In the genomic region with DNA sequence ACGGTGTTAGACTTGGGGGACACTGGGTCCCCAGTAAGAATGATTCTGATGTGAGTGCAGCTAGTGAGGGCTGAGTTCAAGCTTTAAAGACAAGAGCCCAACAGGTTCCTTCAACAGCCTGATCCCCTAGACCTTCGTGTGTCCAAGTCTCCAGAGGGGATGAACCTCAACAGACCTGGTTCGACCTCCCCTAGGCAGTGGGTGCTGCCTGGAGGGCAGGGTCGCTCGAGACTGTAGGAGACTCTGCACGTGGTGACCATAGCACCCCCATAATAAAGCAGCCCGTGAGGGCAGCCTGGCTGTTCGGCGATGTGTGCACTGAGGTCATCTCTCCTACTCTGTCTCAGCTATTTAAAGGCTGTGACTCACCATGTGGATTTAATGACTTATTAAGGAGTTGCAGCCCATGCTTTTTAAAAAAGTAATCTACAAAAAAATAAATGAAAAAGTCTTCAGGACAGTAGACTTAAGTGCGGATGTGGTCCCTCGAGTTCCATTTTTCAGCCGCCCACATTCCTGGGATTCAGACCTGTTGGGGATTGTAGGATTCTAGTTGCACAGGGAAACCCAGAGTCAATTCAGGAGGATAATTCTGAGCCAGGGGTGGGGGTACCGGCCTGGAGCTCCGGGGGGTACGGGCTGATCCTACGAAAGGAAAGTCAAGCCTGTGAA, we compare ENCODE assay signal across 9 cellular contexts. TPM values are rescaled to one million over a fixed set of nuclear protein-coding genes. Genes with fewer than 3 reads are reported as not detected.
DNase-seq lines count a peak whose midpoint lies in the region.
"Had no signal": no experiment of that assay in that cellular context is flagged by ENCODE, and none has a peak within 500 bp of the region (broad histone marks: within the 10 kb centered on the region; RNA-seq: fewer than 3 reads in every experiment).

No MANE protein-coding gene starts in this region.

- intact Hi-C loops in activated CD4-positive, alpha-beta T cell treated with anti-CD3 and anti-CD28 coated beads, Interleukin-2, amount 10 ng/mL, durations not matched to agents 24 days and 14 days (cut with micrococcal nuclease): no loop called here

- peak; percentile 4 for DNase-seq in activated CD4-positive, alpha-beta T cell treated with anti-CD3 and anti-CD28 coated beads, Interleukin-2, amount 10 ng/mL, durations not matched to agents 7 days and 5 days
- DNase-seq in activated CD4-positive, alpha-beta T cell treated with anti-CD3 and anti-CD28 coated beads, Interleukin-2, amount 10 ng/mL, durations not matched to agents 24 days and 14 days: no peak
- DNase-seq in T1000 (lab: John Stamatoyannopoulos, UW) (peak; percentile 71), glomerular visceral epithelial cell (ENCODE audit: extremely low spot score) (peak; percentile 81), stromal cell of bone marrow (ENCODE audit: low read depth) (peak; percentile 79), amygdala (lab: John Stamatoyannopoulos, UW) (no peak), GM19238 (ENCODE audit: insufficient read length, low spot score) (no peak), DMS153 treated with DMSO at 0.1 percent for 48 hours (lab: John Stamatoyannopoulos, UW; ENCODE audit: unreplicated experiment) (no peak)

- no peak overlapping the region for H3K27ac Mint-ChIP-seq in activated CD4-positive, alpha-beta T cell treated with anti-CD3 and anti-CD28 coated beads, Interleukin-2, amount 10 ng/mL, durations not matched to agents 7 days and 5 days
- no peak overlapping the region for H3K27ac Mint-ChIP-seq in activated CD4-positive, alpha-beta T cell treated with anti-CD3 and anti-CD28 coated beads, Interleukin-2, amount 10 ng/mL, durations not matched to agents 24 days and 14 days
- H3K27ac Mint-ChIP-seq: stimulated activated effector memory CD8-positive, alpha-beta T cell treated with anti-CD3 and anti-CD28 coated beads, Interleukin-12 subunit alpha, Interleukin-12 subunit beta, amount 100 ng/mL, for 72 hours had no signal

- POLR2A ChIA-PET in activated CD4-positive, alpha-beta T cell treated with anti-CD3 and anti-CD28 coated beads, Interleukin-2, amount 10 ng/mL, durations not matched to agents 7 days and 5 days (lab: Charles Lee): no interaction called here

- H3K27me3 Mint-ChIP-seq in activated CD4-positive, alpha-beta T cell treated with anti-CD3 and anti-CD28 coated beads, Interleukin-2, amount 10 ng/mL, durations not matched to agents 7 days and 5 days: no peaks in the 10 kb centered on the region
- no peaks in the 10 kb centered on the region for H3K27me3 Mint-ChIP-seq in activated CD4-positive, alpha-beta T cell treated with anti-CD3 and anti-CD28 coated beads, Interleukin-2, amount 10 ng/mL, durations not matched to agents 24 days and 14 days

- CTCF ChIA-PET in activated CD4-positive, alpha-beta T cell treated with anti-CD3 and anti-CD28 coated beads, Interleukin-2, amount 10 ng/mL, durations not matched to agents 7 days and 5 days (lab: Charles Lee): interaction anchor here (0.7 kb wide), 1 partner anchor 20 kb away, joined by 3 read pairs; no protein-coding TSS in a partner anchor

- H3K4me3 Mint-ChIP-seq in activated CD4-positive, alpha-beta T cell treated with anti-CD3 and anti-CD28 coated beads, Interleukin-2, amount 10 ng/mL, durations not matched to agents 7 days and 5 days: no peak overlapping the region
- no peak overlapping the region for H3K4me3 Mint-ChIP-seq in activated CD4-positive, alpha-beta T cell treated with anti-CD3 and anti-CD28 coated beads, Interleukin-2, amount 10 ng/mL, durations not matched to agents 24 days and 14 days
- H3K4me3 Mint-ChIP-seq: stimulated activated effector memory CD8-positive, alpha-beta T cell treated with anti-CD3 and anti-CD28 coated beads, Interleukin-12 subunit alpha, Interleukin-12 subunit beta, amount 100 ng/mL, for 72 hours had no signal

- no peaks in the 10 kb centered on the region for H3K36me3 Mint-ChIP-seq in activated CD4-positive, alpha-beta T cell treated with anti-CD3 and anti-CD28 coated beads, Interleukin-2, amount 10 ng/mL, durations not matched to agents 7 days and 5 days (ENCODE audit: low read depth)
- no peaks in the 10 kb centered on the region for H3K36me3 Mint-ChIP-seq in activated CD4-positive, alpha-beta T cell treated with anti-CD3 and anti-CD28 coated beads, Interleukin-2, amount 10 ng/mL, durations not matched to agents 24 days and 14 days (ENCODE audit: low read depth)
- H3K36me3 Mint-ChIP-seq: stimulated activated effector memory CD8-positive, alpha-beta T cell treated with anti-CD3 and anti-CD28 coated beads, Interleukin-12 subunit alpha, Interleukin-12 subunit beta, amount 100 ng/mL, for 72 hours had no signal

- peaks cover 20% of the 10 kb centered on the region for H3K4me1 Mint-ChIP-seq in activated CD4-positive, alpha-beta T cell treated with anti-CD3 and anti-CD28 coated beads, Interleukin-2, amount 10 ng/mL, durations not matched to agents 7 days and 5 days
- peaks cover 7% of the 10 kb centered on the region for H3K4me1 Mint-ChIP-seq in activated CD4-positive, alpha-beta T cell treated with anti-CD3 and anti-CD28 coated beads, Interleukin-2, amount 10 ng/mL, durations not matched to agents 24 days and 14 days

- no peaks in the 10 kb centered on the region for H3K9me3 Mint-ChIP-seq in activated CD4-positive, alpha-beta T cell treated with anti-CD3 and anti-CD28 coated beads, Interleukin-2, amount 10 ng/mL, durations not matched to agents 7 days and 5 days
- H3K9me3 Mint-ChIP-seq in activated CD4-positive, alpha-beta T cell treated with anti-CD3 and anti-CD28 coated beads, Interleukin-2, amount 10 ng/mL, durations not matched to agents 24 days and 14 days: no peaks in the 10 kb centered on the region
- H3K9me3 Mint-ChIP-seq: stimulated activated effector memory CD8-positive, alpha-beta T cell treated with anti-CD3 and anti-CD28 coated beads, Interleukin-12 subunit alpha, Interleukin-12 subunit beta, amount 100 ng/mL, for 72 hours had no signal

RNA-seq across cellular contexts. Expression of gene METRNL, which starts 23.4 kb away (rescaled TPM):
- 1 to 10 TPM; 2.1 to 2.2 TPM for total RNA-seq in activated CD4-positive, alpha-beta T cell treated with anti-CD3 and anti-CD28 coated beads, Interleukin-2, amount 10 ng/mL, durations not matched to agents 7 days and 5 days
- 19.6 and 22.3 TPM in 2 replicates for total RNA-seq in activated CD4-positive, alpha-beta T cell treated with anti-CD3 and anti-CD28 coated beads, Interleukin-2, amount 10 ng/mL, durations not matched to agents 24 days and 14 days

Comparison
In these comparisons a context has a peak if more than half of its experiments do, and no peak if none do; other contexts are left out.
1. DNase-seq: peak in activated CD4-positive, alpha-beta T cell treated with anti-CD3 and anti-CD28 coated beads, Interleukin-2, amount 10 ng/mL, durations not matched to agents 7 days and 5 days (single experiment), T1000 (single experiment), glomerular visceral epithelial cell (single experiment) and stromal cell of bone marrow (single experiment); none in activated CD4-positive, alpha-beta T cell treated with anti-CD3 and anti-CD28 coated beads, Interleukin-2, amount 10 ng/mL, durations not matched to agents 24 days and 14 days (single experiment), amygdala (0 of 56), GM19238 (single experiment) and DMS153 treated with DMSO at 0.1 percent for 48 hours (single experiment).